ENCODE assay signal across 3 cellular contexts in genomic region chr20:25507385-25508082, GRCh38.
TF ChIP-seq lines count a peak whose summit lies in the region.

No MANE protein-coding gene starts in this region.

TF ChIP-seq in HEK293, 187 proteins besides CTCF, POLR2A, EP300 and RAD21:
- no peak for TF ChIP-seq ZNF280C (tag by site-specific recombination; IDR thresholded peaks at IDR 0.05)
- no peak for TF ChIP-seq ZNF473 (tag by site-specific recombination; IDR thresholded peaks at IDR 0.05)
- no peak for TF ChIP-seq ZNF624 (tag by site-specific recombination; IDR thresholded peaks at IDR 0.05)
- TF ChIP-seq EGR2 (tag by site-specific recombination; IDR thresholded peaks at IDR 0.05; ENCODE audit: low read depth): peak; percentile 39
TF ChIP-seq in HEK293: peak in this region for 1.

TF ChIP-seq in HepG2, 621 proteins besides CTCF, POLR2A, EP300 and RAD21 (continues in another document):
- TF ChIP-seq SNAPC4 (CRISPR knock-in tag; IDR thresholded peaks at IDR 0.05) (peak; percentile 50), STAG1 (CRISPR knock-in tag; IDR thresholded peaks at IDR 0.05) (peak; percentile 40), BCL3 (CRISPR knock-in tag; IDR thresholded peaks at IDR 0.05) (peak; percentile 13; the same call in 1 of the 2 replicates), ZNF737 (CRISPR knock-in tag; IDR thresholded peaks at IDR 0.05; ENCODE audit: borderline replicate concordance) (peak; percentile 67; the same call in 1 of the 2 replicates), NR2F6 (IDR thresholded peaks at IDR 0.05) (no peak), NR2F6 (CRISPR knock-in tag; IDR thresholded peaks at IDR 0.05) (no peak), KLF12 (CRISPR knock-in tag; IDR thresholded peaks at IDR 0.05; ENCODE audit: borderline replicate concordance) (no peak; the same call in 1 of the 2 replicates), EEA1 (CRISPR knock-in tag; IDR thresholded peaks at IDR 0.05; ENCODE audit: borderline replicate concordance) (peak; percentile 78; the same call in 1 of the 2 replicates), ZNF235 (CRISPR knock-in tag; IDR thresholded peaks at IDR 0.05; ENCODE audit: borderline replicate concordance) (peak; percentile 57; the same call in 1 of the 2 replicates), THRA (CRISPR knock-in tag; IDR thresholded peaks at IDR 0.05; ENCODE audit: borderline replicate concordance) (no peak), CAMTA2 (CRISPR knock-in tag; IDR thresholded peaks at IDR 0.05; ENCODE audit: borderline replicate concordance) (0 out of 2 replicates have a peak, but pooled peaks have one; percentile 69), DMTF1 (CRISPR knock-in tag; IDR thresholded peaks at IDR 0.05) (peak; percentile 5; the same call in 1 of the 2 replicates), ELF4 (CRISPR knock-in tag; IDR thresholded peaks at IDR 0.05; ENCODE audit: borderline replicate concordance) (no peak)

TF ChIP-seq in HEK293T, 16 proteins besides CTCF, POLR2A, EP300 and RAD21 (continued from another document):
- TF ChIP-seq LEF1 (IDR thresholded peaks at IDR 0.05; ENCODE audit: borderline replicate concordance): no peak
- no peak for TF ChIP-seq ZNF384 (IDR thresholded peaks at IDR 0.05)
- TF ChIP-seq TARDBP (IDR thresholded peaks at IDR 0.05): no peak
- TF ChIP-seq FOXK2 (IDR thresholded peaks at IDR 0.05): no peak
